In genomic region chr16:50203681-50204080, GRCh38 we compare ENCODE assay signal across 2 cellular contexts.
TF ChIP-seq lines count a peak whose summit lies in the region.

No MANE protein-coding gene starts in this region.

TF ChIP-seq in IMR-90, 13 proteins besides CTCF, POLR2A, EP300 and RAD21:
- TF ChIP-seq BHLHE40 (IDR thresholded peaks at IDR 0.05; ENCODE audit: low read depth, low read length), result no peak
- no peak for TF ChIP-seq RFX5 (IDR thresholded peaks at IDR 0.05; ENCODE audit: low read depth, low read length)
- TF ChIP-seq RCOR1 (IDR thresholded peaks at IDR 0.05; ENCODE audit: insufficient replicate concordance, low read length), result no peak
- TF ChIP-seq NFE2L2 (IDR thresholded peaks at IDR 0.05; ENCODE audit: low read depth, low read length), result no peak
- TF ChIP-seq MAFK (IDR thresholded peaks at IDR 0.05; ENCODE audit: low read depth, low read length), result no peak
- TF ChIP-seq CEBPB (IDR thresholded peaks at IDR 0.05; ENCODE audit: low read depth, low read length), result no peak
- TF ChIP-seq MXI1 (IDR thresholded peaks at IDR 0.05; ENCODE audit: borderline replicate concordance, low read depth, low read length), result no peak
- TF ChIP-seq SMC3 (IDR thresholded peaks at IDR 0.05; ENCODE audit: low read depth, low read length), result no peak
- TF ChIP-seq MAZ (IDR thresholded peaks at IDR 0.05; ENCODE audit: borderline replicate concordance, low read depth, low read length), result no peak
- TF ChIP-seq ELK1 (IDR thresholded peaks at IDR 0.05; ENCODE audit: borderline replicate concordance, low read depth, low read length), result no peak
- TF ChIP-seq CHD1 (IDR thresholded peaks at IDR 0.05; ENCODE audit: low read depth, low read length), result no peak
- no peak for TF ChIP-seq USF2 (IDR thresholded peaks at IDR 0.05; ENCODE audit: low read depth, low read length)
- no peak for TF ChIP-seq FOS (IDR thresholded peaks at IDR 0.05; ENCODE audit: low read depth, low read length)

TF ChIP-seq in endothelial cell of umbilical vein, 7 proteins besides CTCF, POLR2A, EP300 and RAD21:
- TF ChIP-seq EZH2 (IDR thresholded peaks at IDR 0.05; ENCODE audit: borderline replicate concordance, low read depth, low read length, severe bottlenecking) (no peak), GATA2 (IDR thresholded peaks at IDR 0.05; ENCODE audit: insufficient read depth, insufficient read length, low read depth, low read length) (no peak), POLR2AphosphoS5 (IDR thresholded peaks at IDR 0.05; ENCODE audit: insufficient read depth, low read depth, low read length) (no peak), MYC (IDR thresholded peaks at IDR 0.05; ENCODE audit: low read depth, low read length) (no peak), MAX (IDR thresholded peaks at IDR 0.05; ENCODE audit: insufficient read depth, insufficient read length) (no peak), JUN (IDR thresholded peaks at IDR 0.05; ENCODE audit: borderline replicate concordance, insufficient read depth, insufficient read length, low read depth) (no peak), FOS (IDR thresholded peaks at IDR 0.05; ENCODE audit: borderline replicate concordance, insufficient read depth, low read length) (no peak)
